13 cellular contexts compared by ENCODE assay signal in genomic region chr14:93041002-93041401, GRCh38.
DNase-seq lines count a peak whose midpoint lies in the region; ATAC-seq, FAIRE-seq and TF ChIP-seq lines count a peak whose summit lies in the region.
"Had no signal": no experiment of that assay in that cellular context is flagged by ENCODE, and none has a peak within 500 bp of the region (broad histone marks: within the 10 kb centered on the region; RNA-seq: fewer than 3 reads in every experiment).

No MANE protein-coding gene starts in this region.

- no peaks in the 10 kb centered on the region for H3K36me3 ChIP-seq in left ventricle myocardium inferior
- no peaks in the 10 kb centered on the region for H3K36me3 ChIP-seq in bronchial epithelial cell (ENCODE audit: control insufficient read depth, insufficient read depth, low read length)
- no peaks in the 10 kb centered on the region for H3K36me3 ChIP-seq in mucosa of rectum (ENCODE audit: control insufficient read depth in 2 of 2, insufficient read depth in 2 of 2, low read length in 2 of 2)
- H3K36me3 ChIP-seq in transverse colon: no peaks in the 10 kb centered on the region

- H3K9ac ChIP-seq in mucosa of rectum (ENCODE audit: low read depth in 1 of 2, low read length in 2 of 2): peak overlapping the region; percentile 14 to 41

- H3K27me3 ChIP-seq in left ventricle myocardium inferior (ENCODE audit: low read depth) (no peaks in the 10 kb centered on the region), bronchial epithelial cell (ENCODE audit: control insufficient read depth, insufficient read depth, low read length) (no peaks in the 10 kb centered on the region), mucosa of rectum (ENCODE audit: control insufficient read depth in 2 of 2, insufficient read depth in 2 of 2, low read length in 2 of 2) (no peaks in the 10 kb centered on the region), transverse colon (no peaks in the 10 kb centered on the region)

- ATAC-seq in left cardiac atrium: no peak
- ATAC-seq in HG02571 (IDR thresholded peaks at IDR 0.05; ENCODE audit: unreplicated experiment): no peak
- ATAC-seq in GM18520 (IDR thresholded peaks at IDR 0.05; ENCODE audit: unreplicated experiment): no peak

- FAIRE-seq in bronchial epithelial cell (lab: Jason Lieb, UNC): peak; percentile 28
- FAIRE-seq: islet of Langerhans, TTC549 had no signal

- intact Hi-C loops in left ventricle myocardium inferior (cut with micrococcal nuclease): no loop called here
- intact Hi-C loops in left cardiac atrium (cut with DNase I): loop anchor here in 1 of 2 donors (10.0 kb wide), 1 partner anchor 54 kb away; no protein-coding TSS in a partner anchor
- intact Hi-C loops in transverse colon (cut with DNase I; ENCODE audit: low total_unique reads): no loop called here

- TF ChIP-seq POLR2A in transverse colon (IDR thresholded peaks at IDR 0.05): no peak

- H3K4me3 ChIP-seq in left ventricle myocardium inferior (no peak overlapping the region), bronchial epithelial cell (ENCODE audit: low read depth, low read length) (no peak overlapping the region), mucosa of rectum (ENCODE audit: low read length in 2 of 2) (no peak overlapping the region), transverse colon (no peak overlapping the region)

- TF ChIP-seq EP300 in transverse colon (IDR thresholded peaks at IDR 0.05; ENCODE audit: low read depth): no peak

- H3K4me1 ChIP-seq in left ventricle myocardium inferior (peaks cover 100% of the 10 kb centered on the region), mucosa of rectum (ENCODE audit: control insufficient read depth in 2 of 2, insufficient read depth in 2 of 2, low read length in 2 of 2) (peaks cover 73 to 79% of the 10 kb centered on the region in 2 donors), transverse colon (peaks cover 63 to 88% (median 76%) of the 10 kb centered on the region in 4 donors)

- DNase-seq in left ventricle myocardium inferior (no peak), left cardiac atrium (no peak), bronchial epithelial cell (ENCODE audit: low read depth) (no peak), transverse colon (no peak), HuH-7 (ENCODE audit: low spot score) (no peak)
- DNase-seq: aorta; NCI-H226; stimulated activated CD4-positive, alpha-beta T cell treated with anti-CD3 and anti-CD28 coated beads, Interleukin-4, amount 100 ng/mL, for 4 hours had no signal

- H3K27ac ChIP-seq in left ventricle myocardium inferior (replicated peaks) (peak overlapping the region; percentile 94), mucosa of rectum (ENCODE audit: low read depth in 2 of 2, low read length in 2 of 2) (peak overlapping the region; percentile 63 to 72), transverse colon (peak overlapping the region; percentile 86 to 90 (median 88))

- in situ Hi-C loops in transverse colon (cut with MboI; ENCODE audit: low pct_ligation_motif_present in 1 of 4, low pct_unique_long_range_greater_than_20kb in 1 of 4, low sequenced_read_pairs in 3 of 4): no loop called here

- WGBS in transverse colon (ENCODE audit: low coverage in 1 of 2), 2 donors: 81% methylated on average over 5 of the region's 5 CpGs; no CpG with 5 or more reads in 1 of the 2 donors

- H3K9me3 ChIP-seq in left ventricle myocardium inferior (replicated peaks) (no peaks in the 10 kb centered on the region), mucosa of rectum (ENCODE audit: control insufficient read depth in 2 of 2, low read length in 2 of 2) (no peaks in the 10 kb centered on the region), transverse colon (no peaks in the 10 kb centered on the region)

- no peak for TF ChIP-seq CTCF in left ventricle myocardium inferior (IDR thresholded peaks at IDR 0.05; ENCODE audit: borderline replicate concordance)
- TF ChIP-seq CTCF in bronchial epithelial cell (IDR thresholded peaks at IDR 0.05; ENCODE audit: insufficient read depth, low read length, severe bottlenecking): no peak
- no peak for TF ChIP-seq CTCF in transverse colon (IDR thresholded peaks at IDR 0.05)
